ENCODE assay signal across 16 cellular contexts in genomic region chr15:48642795-48643194, GRCh38. TPM values are rescaled to one million over a fixed set of nuclear protein-coding genes. Genes with fewer than 3 reads are reported as not detected.
DNase-seq lines count a peak whose midpoint lies in the region; ATAC-seq and TF ChIP-seq lines count a peak whose summit lies in the region.
"Had no signal": no experiment of that assay in that cellular context is flagged by ENCODE, and none has a peak within 500 bp of the region (broad histone marks: within the 10 kb centered on the region; RNA-seq: fewer than 3 reads in every experiment).

No MANE protein-coding gene starts in this region.

- H3K27me3 ChIP-seq in SK-N-SH (ENCODE audit: insufficient read depth) (no peaks in the 10 kb centered on the region), neural cell (ENCODE audit: insufficient read depth, low read depth, low read length) (peaks cover 8% of the 10 kb centered on the region)

- H3K4me1 Mint-ChIP-seq in type B pancreatic cell (ENCODE audit: unreplicated experiment) = peaks cover 26% of the 10 kb centered on the region
- H3K4me1 Mint-ChIP-seq in activated CD4-positive, alpha-beta T cell treated with anti-CD3 and anti-CD28 coated beads for 36 hours = peaks cover 4% of the 10 kb centered on the region

- H3K4me1 ChIP-seq in SK-N-SH (ENCODE audit: control insufficient read depth in 1 of 2, insufficient read depth in 2 of 2, low read depth in 1 of 2, low read length in 1 of 2) = peaks cover 20 to 21% of the 10 kb centered on the region in 2 experiments

- TF ChIP-seq CTCF in SK-N-SH (IDR thresholded peaks at IDR 0.05) (no peak), neural cell (IDR thresholded peaks at IDR 0.05; ENCODE audit: poor library complexity, severe bottlenecking) (no peak), type B pancreatic cell (conservative IDR thresholded peaks at IDR 0.05) (no peak)

- ATAC-seq in SK-N-SH treated with all-trans-retinoic acid at 6 μM for 48 hours (no peak), GM18907 (IDR thresholded peaks at IDR 0.05; ENCODE audit: unreplicated experiment) (no peak)
- no peak for ATAC-seq in activated CD4-positive, alpha-beta T cell treated with anti-CD3 and anti-CD28 coated beads for 36 hours
- ATAC-seq: effector memory CD8-positive, alpha-beta T cell; naive thymus-derived CD4-positive, alpha-beta T cell; stimulated activated naive B cell treated with anti-CD40 and anti-IgM and Interleukin-4, amounts not matched to agents 10 μg/mL and 1 μg/mL and 100 μg/mL, for 72 hours; T-helper 17 cell had no signal

- H3K4me3 Mint-ChIP-seq in type B pancreatic cell = peak overlapping the region; percentile 54
- H3K4me3 Mint-ChIP-seq in activated CD4-positive, alpha-beta T cell treated with anti-CD3 and anti-CD28 coated beads for 36 hours = no peak overlapping the region
- H3K4me3 Mint-ChIP-seq: activated naive CD8-positive, alpha-beta T cell; effector memory CD8-positive, alpha-beta T cell; stimulated activated naive B cell treated with anti-CD40 and anti-IgM and Interleukin-4, amounts not matched to agents 10 μg/mL and 1 μg/mL and 100 μg/mL, for 72 hours; T-helper 17 cell had no signal

- DNase-seq in SK-N-SH (no peak), dermis blood vessel endothelial cell (peak; percentile 28), type B pancreatic cell (ENCODE audit: extremely low spot score, unreplicated experiment) (no peak), NCI-H526 treated with DMSO at 0.1 percent for 48 hours (lab: John Stamatoyannopoulos, UW) (no peak)
- DNase-seq in activated CD4-positive, alpha-beta T cell treated with anti-CD3 and anti-CD28 coated beads for 36 hours = no peak
- DNase-seq: DMS 273 treated with DMSO at 0.1 percent for 48 hours; effector memory CD8-positive, alpha-beta T cell; KG1; naive thymus-derived CD4-positive, alpha-beta T cell; stimulated activated naive B cell treated with anti-CD40 and anti-IgM and Interleukin-4, amounts not matched to agents 10 μg/mL and 1 μg/mL and 100 μg/mL, for 72 hours; T-helper 17 cell had no signal

- 17% methylated on average over 1 of the region's 1 CpG for WGBS in SK-N-SH (ENCODE audit: low lambda C conversion rate)

- H3K27ac ChIP-seq in SK-N-SH (ENCODE audit: low read depth in 2 of 2, low read length in 1 of 2) (peak overlapping the region; percentile 11 to 89; a peak in 3 of 4 replicates), neural cell (ENCODE audit: low read length) (no peak overlapping the region)
- H3K27ac ChIP-seq: 22Rv1 had no signal

- no peaks in the 10 kb centered on the region for H3K9me2 ChIP-seq in SK-N-SH
- H3K9me2 ChIP-seq in neural cell (ENCODE audit: insufficient read depth, low read length) = no peaks in the 10 kb centered on the region

- H3K27ac Mint-ChIP-seq in type B pancreatic cell = no peak overlapping the region
- H3K27ac Mint-ChIP-seq in activated CD4-positive, alpha-beta T cell treated with anti-CD3 and anti-CD28 coated beads for 36 hours = no peak overlapping the region
- H3K27ac Mint-ChIP-seq: activated naive CD8-positive, alpha-beta T cell; effector memory CD8-positive, alpha-beta T cell; naive thymus-derived CD4-positive, alpha-beta T cell; stimulated activated naive B cell treated with anti-CD40 and anti-IgM and Interleukin-4, amounts not matched to agents 10 μg/mL and 1 μg/mL and 100 μg/mL, for 72 hours; T-helper 17 cell had no signal

- no peaks in the 10 kb centered on the region for H3K9me3 Mint-ChIP-seq in type B pancreatic cell
- H3K9me3 Mint-ChIP-seq in activated CD4-positive, alpha-beta T cell treated with anti-CD3 and anti-CD28 coated beads for 36 hours (ENCODE audit: low read depth) = no peaks in the 10 kb centered on the region
- H3K9me3 Mint-ChIP-seq: effector memory CD8-positive, alpha-beta T cell; naive thymus-derived CD4-positive, alpha-beta T cell; stimulated activated naive B cell treated with anti-CD40 and anti-IgM and Interleukin-4, amounts not matched to agents 10 μg/mL and 1 μg/mL and 100 μg/mL, for 72 hours had no signal

- H3K36me3 Mint-ChIP-seq in type B pancreatic cell = no peaks in the 10 kb centered on the region
- H3K36me3 Mint-ChIP-seq in activated CD4-positive, alpha-beta T cell treated with anti-CD3 and anti-CD28 coated beads for 36 hours (ENCODE audit: low read depth) = no peaks in the 10 kb centered on the region
- H3K36me3 Mint-ChIP-seq: activated naive CD8-positive, alpha-beta T cell; stimulated activated naive B cell treated with anti-CD40 and anti-IgM and Interleukin-4, amounts not matched to agents 10 μg/mL and 1 μg/mL and 100 μg/mL, for 72 hours had no signal

- intact Hi-C loops in activated CD4-positive, alpha-beta T cell treated with anti-CD3 and anti-CD28 coated beads for 36 hours (cut with DNase I, micrococcal nuclease) = no loop called here

- H3K36me3 ChIP-seq in SK-N-SH (replicated peaks in 1 of 2; ENCODE audit: control insufficient read depth in 1 of 2, insufficient read depth in 2 of 2, low read length in 1 of 2) (peaks cover 31 to 61% of the 10 kb centered on the region in 2 experiments), neural cell (ENCODE audit: insufficient read depth, low read length) (no peaks in the 10 kb centered on the region)

- H3K4me3 ChIP-seq in SK-N-SH (ENCODE audit: low read depth in 2 of 2, low read length in 1 of 2) = peak overlapping the region; percentile 75 to 96; a peak in 3 of 4 replicates
- peak overlapping the region; percentile 95 for H3K4me3 ChIP-seq in neural cell (ENCODE audit: low read length)

- CTCF ChIA-PET in SK-N-SH (lab: Yijun Ruan, JAX) = no interaction called here
- CTCF ChIA-PET in activated CD4-positive, alpha-beta T cell treated with anti-CD3 and anti-CD28 coated beads for 36 hours (lab: Charles Lee) = no interaction called here

- H3K27me3 Mint-ChIP-seq in type B pancreatic cell = peaks cover 41% of the 10 kb centered on the region
- H3K27me3 Mint-ChIP-seq in activated CD4-positive, alpha-beta T cell treated with anti-CD3 and anti-CD28 coated beads for 36 hours = peaks cover 31% of the 10 kb centered on the region

- H2AFZ ChIP-seq in SK-N-SH (ENCODE audit: low read depth) (no peak overlapping the region), neural cell (ENCODE audit: low read depth, low read length) (no peak overlapping the region)

- no peak for TF ChIP-seq EP300 in SK-N-SH (IDR thresholded peaks at IDR 0.05; ENCODE audit: borderline replicate concordance in 1 of 2, low read depth in 1 of 2, low read length in 1 of 2)
- TF ChIP-seq EP300 in neural cell (conservative IDR thresholded peaks at IDR 0.05; ENCODE audit: poor library complexity, severe bottlenecking) = no peak

- H3K4me2 ChIP-seq in SK-N-SH (peak overlapping the region; percentile 82), neural cell (ENCODE audit: low read length) (no peak overlapping the region)

- H4K20me1 ChIP-seq in SK-N-SH (ENCODE audit: insufficient read depth) = peaks cover 42% of the 10 kb centered on the region
- no peaks in the 10 kb centered on the region for H4K20me1 ChIP-seq in neural cell (ENCODE audit: insufficient read depth)

- H3K9me3 ChIP-seq in SK-N-SH (no peaks in the 10 kb centered on the region), neural cell (ENCODE audit: low read length) (no peaks in the 10 kb centered on the region)

- H3K9ac ChIP-seq in SK-N-SH (peak overlapping the region; percentile 94), neural cell (ENCODE audit: low read length) (no peak overlapping the region)

- TF ChIP-seq RAD21 in SK-N-SH (IDR thresholded peaks at IDR 0.05; ENCODE audit: low read length) = no peak
- no peak for TF ChIP-seq RAD21 in neural cell (conservative IDR thresholded peaks at IDR 0.05)

- POLR2A ChIA-PET in SK-N-SH (lab: Yijun Ruan, JAX) = no interaction called here
- POLR2A ChIA-PET in activated CD4-positive, alpha-beta T cell treated with anti-CD3 and anti-CD28 coated beads for 36 hours (lab: Charles Lee) = no interaction called here

- peaks cover 95% of the 10 kb centered on the region for H3K79me2 ChIP-seq in SK-N-SH (ENCODE audit: insufficient read depth)
- H3K79me2 ChIP-seq in neural cell (replicated peaks; ENCODE audit: insufficient read depth, low read length) = no peaks in the 10 kb centered on the region

- H3F3A ChIP-seq in SK-N-SH (replicated peaks; ENCODE audit: insufficient read depth) (peaks cover 30% of the 10 kb centered on the region), neural cell (ENCODE audit: insufficient read depth, low read length, poor library complexity, severe bottlenecking) (no peaks in the 10 kb centered on the region)

TF ChIP-seq in SK-N-SH, 30 proteins besides CTCF, POLR2A, EP300 and RAD21 (continues in another document):
- TF ChIP-seq SIN3A (IDR thresholded peaks at IDR 0.05; ENCODE audit: borderline replicate concordance, low read depth, low read length) (no peak), TCF12 (IDR thresholded peaks at IDR 0.05) (no peak), NRF1 (IDR thresholded peaks at IDR 0.05; ENCODE audit: low read depth, low read length) (no peak), YY1 (IDR thresholded peaks at IDR 0.05; ENCODE audit: low read depth) (no peak), GATA2 (CRISPR knock-in tag; IDR thresholded peaks at IDR 0.05) (no peak), EZH2phosphoT487 (IDR thresholded peaks at IDR 0.05; ENCODE audit: borderline replicate concordance, low read depth) (no peak)

TF ChIP-seq in SK-N-SH treated with all-trans-retinoic acid at 6 μM for 48 hours, 23 proteins besides CTCF, POLR2A, EP300 and RAD21 (continues in another document):
- TF ChIP-seq RARB (CRISPR knock-in tag; IDR thresholded peaks at IDR 0.05) = no peak

TF ChIP-seq in neural cell, 6 proteins besides CTCF, POLR2A, EP300 and RAD21 (continues in another document):
- TF ChIP-seq MXI1 (conservative IDR thresholded peaks at IDR 0.05; ENCODE audit: poor library complexity, severe bottlenecking) = no peak
- TF ChIP-seq TAF1 (IDR thresholded peaks at IDR 0.05; ENCODE audit: low read depth) = no peak
- TF ChIP-seq SMC3 (conservative IDR thresholded peaks at IDR 0.05; ENCODE audit: poor library complexity) = no peak
- no peak for TF ChIP-seq EZH2 (IDR thresholded peaks at IDR 0.05; ENCODE audit: borderline replicate concordance, insufficient read depth, low read length, poor library complexity, severe bottlenecking)
- TF ChIP-seq POLR2AphosphoS5 (IDR thresholded peaks at IDR 0.05) = no peak

RNA-seq across cellular contexts. Expression of gene FBN1, which starts 2.7 kb away (rescaled TPM):
- polyA plus RNA-seq in SK-N-SH (2012; rRNA removed) = 248 and 298 TPM in 2 replicates
- 185 and 239 TPM in 2 replicates for polyA plus RNA-seq in SK-N-SH (2012; cell fraction: cytosol; rRNA removed)
- 255 and 545 TPM in 2 replicates for polyA plus RNA-seq in SK-N-SH (2012; cell fraction: nucleus; rRNA removed)
- 122 and 163 TPM in 2 replicates for total RNA-seq in dermis blood vessel endothelial cell
- polyA plus RNA-seq in neural cell = 17.9 and 22.0 TPM in 2 replicates
- 26.3 and 27.7 TPM in 2 replicates for polyA minus RNA-seq in neural cell
- total RNA-seq in type B pancreatic cell (ENCODE audit: low replicate concordance) = 7.9 and 58.4 TPM in 2 replicates
- under 1 TPM; 0.56 to 0.59 TPM for total RNA-seq in activated CD4-positive, alpha-beta T cell treated with anti-CD3 and anti-CD28 coated beads for 36 hours
